ENCODE assay signal across 8 cellular contexts in genomic region chr17:48051706-48052486, GRCh38. TPM values are rescaled to one million over a fixed set of nuclear protein-coding genes. Genes with fewer than 3 reads are reported as not detected.
A peak's percentile ranks its signal among the peaks of the same experiment; 100 is the strongest.
DNase-seq lines count a peak whose midpoint lies in the region; ATAC-seq and TF ChIP-seq lines count a peak whose summit lies in the region.

No MANE protein-coding gene starts in this region.

- WGBS in GM23248 (ENCODE audit: low coverage in 1 of 2, low lambda C conversion rate in 2 of 2, missing lambda C conversion rate in 2 of 2), 2 experiments = 25 to 32% methylated on average over 5 of the region's 5 CpGs
- WGBS in esophagus muscularis mucosa = 40% methylated on average over 4 of the region's 5 CpGs

- peak overlapping the region; percentile 91 for H3K27ac ChIP-seq in GM23248
- peak overlapping the region; percentile 97 to 98 (median 98) for H3K27ac ChIP-seq in esophagus muscularis mucosa (replicated peaks in 1 of 4)

- ATAC-seq in T-helper 17 cell (no peak), GM19035 (IDR thresholded peaks at IDR 0.05; ENCODE audit: unreplicated experiment) (no peak)

- DNase-seq in GM23248 (peak; percentile 87), T-helper 17 cell (no peak), esophagus muscularis mucosa (ENCODE audit: extremely low spot score) (peak; percentile 93), neural crest cell (ENCODE audit: low read depth, low spot score) (no peak), CD1c-positive myeloid dendritic cell (ENCODE audit: extremely low spot score) (no peak), NCI-H2171 (lab: John Stamatoyannopoulos, UW) (no peak)
- DNase-seq in stimulated activated CD4-positive, alpha-beta T cell treated with anti-CD3 and anti-CD28 coated beads, Interleukin-4, amount 100 ng/mL, for 1 hour = no peak

- no peak for TF ChIP-seq EP300 in esophagus muscularis mucosa (IDR thresholded peaks at IDR 0.05)

- intact Hi-C loops in esophagus muscularis mucosa (cut with DNase I) = no loop called here

- H3K36me3 Mint-ChIP-seq in T-helper 17 cell (ENCODE audit: low read depth) (peaks cover 11% of the 10 kb centered on the region), neural crest cell (ENCODE audit: low read depth) (peaks cover 12% of the 10 kb centered on the region)

- H3K4me1 ChIP-seq in GM23248 (ENCODE audit: insufficient read depth) = peaks cover 71% of the 10 kb centered on the region
- peaks cover 70 to 83% (median 76%) of the 10 kb centered on the region in 4 donors for H3K4me1 ChIP-seq in esophagus muscularis mucosa

- peak overlapping the region; percentile 64 for H3K4me3 ChIP-seq in GM23248
- H3K4me3 ChIP-seq in esophagus muscularis mucosa = peak overlapping the region; percentile 71 to 85 (median 84)

- H3K9ac ChIP-seq in GM23248 = peak overlapping the region; percentile 93

- no peaks in the 10 kb centered on the region for H3K9me3 Mint-ChIP-seq in neural crest cell

- peak overlapping the region; percentile 92 for H3K4me2 ChIP-seq in GM23248 (ENCODE audit: unreplicated experiment)

- H3K4me3 Mint-ChIP-seq in T-helper 17 cell = no peak overlapping the region
- H3K4me3 Mint-ChIP-seq in neural crest cell = peak overlapping the region; percentile 86

- H3K27ac Mint-ChIP-seq in T-helper 17 cell (peak overlapping the region; percentile 96), neural crest cell (ENCODE audit: unreplicated experiment) (peak overlapping the region; percentile 78)

- H3F3A ChIP-seq in GM23248 (ENCODE audit: insufficient read depth) = peaks cover 46% of the 10 kb centered on the region

- TF ChIP-seq CTCF in esophagus muscularis mucosa (IDR thresholded peaks at IDR 0.05) (peak in 1 of 3 experiments; percentile 17), neural crest cell (conservative IDR thresholded peaks at IDR 0.05) (no peak)

- H3K27me3 ChIP-seq in GM23248 (replicated peaks; ENCODE audit: insufficient read depth) (no peaks in the 10 kb centered on the region), esophagus muscularis mucosa (no peaks in the 10 kb centered on the region)

- peaks cover 86% of the 10 kb centered on the region for H3K79me2 ChIP-seq in GM23248 (ENCODE audit: insufficient read depth)

- H3K27me3 Mint-ChIP-seq in T-helper 17 cell (no peaks in the 10 kb centered on the region), neural crest cell (ENCODE audit: low read depth) (no peaks in the 10 kb centered on the region)

- no peak overlapping the region for H2AFZ ChIP-seq in GM23248

- H3K4me1 Mint-ChIP-seq in T-helper 17 cell (peaks cover 57% of the 10 kb centered on the region), neural crest cell (peaks cover 85% of the 10 kb centered on the region)

- H3K36me3 ChIP-seq in GM23248 (ENCODE audit: low read depth) (peaks cover 3% of the 10 kb centered on the region; the same call in 1 of the 2 replicates), esophagus muscularis mucosa (peaks cover 13 to 43% (median 26%) of the 10 kb centered on the region in 4 donors)

- in situ Hi-C loops in GM23248 (cut with MboI) = no loop called here

- TF ChIP-seq POLR2A in esophagus muscularis mucosa (IDR thresholded peaks at IDR 0.05; ENCODE audit: low read depth) = no peak

- no peaks in the 10 kb centered on the region for H3K9me3 ChIP-seq in GM23248 (ENCODE audit: low read depth)
- H3K9me3 ChIP-seq in T-helper 17 cell (ENCODE audit: control insufficient read depth, low read length, poor library complexity, severe bottlenecking) = no peaks in the 10 kb centered on the region
- H3K9me3 ChIP-seq in esophagus muscularis mucosa = no peaks in the 10 kb centered on the region

- no peaks in the 10 kb centered on the region for H3K9me2 ChIP-seq in GM23248 (ENCODE audit: insufficient read depth)

- no peaks in the 10 kb centered on the region for H4K20me1 ChIP-seq in GM23248 (ENCODE audit: insufficient read depth)

RNA-seq across cellular contexts. Expression of gene NFE2L1, which starts 3.7 kb away (rescaled TPM):
- 65.6 and 66.4 TPM in 2 replicates for total RNA-seq in GM23248 (2014; rRNA removed; shearing (Covaris generic))
- polyA plus RNA-seq in GM23248 (2016; fragmentation: Nextera tagmentation; extraction: Ambion mirVana) = 28.0 and 31.4 TPM in 2 replicates
- 10 to 100 TPM; 41.2 to 42.2 TPM for total RNA-seq in T-helper 17 cell
- 100 to 1,000 TPM; 164 to 281 (median 264) TPM for total RNA-seq in esophagus muscularis mucosa
- total RNA-seq in neural crest cell = 121 and 131 TPM in 2 replicates

RNA-seq across cellular contexts. Expression of gene COPZ2, which starts 14.3 kb away (rescaled TPM):
- total RNA-seq in GM23248 (2014; rRNA removed; shearing (Covaris generic)) = 148 and 179 TPM in 2 replicates
- polyA plus RNA-seq in GM23248 (2016; fragmentation: Nextera tagmentation; extraction: Ambion mirVana) = 399 and 401 TPM in 2 replicates
- total RNA-seq in T-helper 17 cell = 1 to 10 TPM in 1 of 2 donors, not detected in 1; 1.0 TPM
- 10 to 100 TPM; 58.1 to 73.9 (median 64.1) TPM for total RNA-seq in esophagus muscularis mucosa
- 4.0 and 4.1 TPM in 2 replicates for total RNA-seq in neural crest cell

RNA-seq across cellular contexts. Expression of gene CBX1, which starts 49.4 kb away (rescaled TPM):
- 53.6 and 67.7 TPM in 2 replicates for total RNA-seq in GM23248 (2014; rRNA removed; shearing (Covaris generic))
- polyA plus RNA-seq in GM23248 (2016; fragmentation: Nextera tagmentation; extraction: Ambion mirVana) = 36.8 and 40.0 TPM in 2 replicates
- total RNA-seq in T-helper 17 cell (10 to 100 TPM; 12.7 to 16.9 TPM), esophagus muscularis mucosa (10 to 100 TPM; 32.1 to 59.5 (median 39.7) TPM), neural crest cell (210 and 216 TPM in 2 replicates)

RNA-seq across cellular contexts. Expression of gene SNX11, which starts 55.7 kb away (rescaled TPM):
- 10.5 and 14.7 TPM in 2 replicates for total RNA-seq in GM23248 (2014; rRNA removed; shearing (Covaris generic))
- polyA plus RNA-seq in GM23248 (2016; fragmentation: Nextera tagmentation; extraction: Ambion mirVana) = 17.5 and 18.0 TPM in 2 replicates
- total RNA-seq in T-helper 17 cell (10 to 100 TPM; 12.8 to 13.2 TPM), esophagus muscularis mucosa (10 to 100 TPM; 16.1 to 22.0 (median 20.3) TPM), neural crest cell (22.6 and 25.8 TPM in 2 replicates)

Comparison
In these comparisons a context has a peak if more than half of its experiments do, and no peak if none do; other contexts are left out.
1. DNase-seq: peak in GM23248 (single experiment) and esophagus muscularis mucosa (single experiment); none in T-helper 17 cell (0 of 3), neural crest cell (single experiment), CD1c-positive myeloid dendritic cell (single experiment), stimulated activated CD4-positive, alpha-beta T cell treated with anti-CD3 and anti-CD28 coated beads, Interleukin-4, amount 100 ng/mL, for 1 hour (single experiment) and NCI-H2171 (single experiment).
2. RNA of gene COPZ2, which starts 14.3 kb away (total RNA-seq): 148 to 179 TPM in GM23248 and 58.1 to 73.9 TPM in esophagus muscularis mucosa; 4.0 to 4.1 TPM in neural crest cell and 1.0 TPM in T-helper 17 cell; every median in the first group is over 10 times any median in the second.